In the genomic region with DNA sequence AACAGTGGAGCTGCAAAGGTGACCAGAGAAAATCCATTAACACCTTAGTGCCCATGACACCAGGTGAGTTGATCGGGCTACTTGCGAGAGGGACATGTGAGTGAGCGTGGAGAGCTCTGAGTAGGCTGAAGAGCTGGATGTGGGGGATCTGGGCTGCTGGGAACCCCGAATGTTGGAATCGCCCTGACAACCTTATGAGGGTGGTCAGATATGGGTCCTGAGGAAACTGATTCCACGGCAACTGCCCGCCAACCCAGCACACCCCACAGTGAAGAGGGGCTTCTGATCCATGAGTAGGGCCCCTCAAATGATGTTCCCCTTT, we compare ENCODE assay signal across 9 cellular contexts. TPM values are rescaled to one million over a fixed set of nuclear protein-coding genes. Genes with fewer than 3 reads are reported as not detected.
A peak's percentile ranks its signal among the peaks of the same experiment; 100 is the strongest.
DNase-seq lines count a peak whose midpoint lies in the region; ATAC-seq, FAIRE-seq and TF ChIP-seq lines count a peak whose summit lies in the region.
"Had no signal": no experiment of that assay in that cellular context is flagged by ENCODE, and none has a peak within 500 bp of the region (broad histone marks: within the 10 kb centered on the region; RNA-seq: fewer than 3 reads in every experiment).

No MANE protein-coding gene starts in this region.

- no peaks in the 10 kb centered on the region for H3K27me3 Mint-ChIP-seq in activated CD4-positive, alpha-beta T cell treated with anti-CD3 and anti-CD28 coated beads, Interleukin-2, amount 10 ng/mL, durations not matched to agents 7 days and 5 days
- H3K27me3 Mint-ChIP-seq in astrocyte (ENCODE audit: low read depth, unreplicated experiment), result peaks cover 6% of the 10 kb centered on the region

- H3K4me1 Mint-ChIP-seq in activated CD4-positive, alpha-beta T cell treated with anti-CD3 and anti-CD28 coated beads, Interleukin-2, amount 10 ng/mL, durations not matched to agents 7 days and 5 days, result peaks cover 28% of the 10 kb centered on the region
- H3K4me1 Mint-ChIP-seq in astrocyte (ENCODE audit: low read depth, unreplicated experiment), result peaks cover 27% of the 10 kb centered on the region

- H3K9me3 ChIP-seq in astrocyte (ENCODE audit: insufficient read depth, low read depth, low read length) (no peaks in the 10 kb centered on the region), right lobe of liver (no peaks in the 10 kb centered on the region), transverse colon (no peaks in the 10 kb centered on the region)

- no peaks in the 10 kb centered on the region for H3K9me3 Mint-ChIP-seq in activated CD4-positive, alpha-beta T cell treated with anti-CD3 and anti-CD28 coated beads, Interleukin-2, amount 10 ng/mL, durations not matched to agents 7 days and 5 days
- H3K9me3 Mint-ChIP-seq in astrocyte (ENCODE audit: unreplicated experiment), result no peaks in the 10 kb centered on the region

- peak overlapping the region; percentile 87 for H2AFZ ChIP-seq in astrocyte (ENCODE audit: low read depth, low read length)

- H3K36me3 Mint-ChIP-seq in activated CD4-positive, alpha-beta T cell treated with anti-CD3 and anti-CD28 coated beads, Interleukin-2, amount 10 ng/mL, durations not matched to agents 7 days and 5 days (ENCODE audit: low read depth), result no peaks in the 10 kb centered on the region
- H3K36me3 Mint-ChIP-seq in astrocyte (ENCODE audit: low read depth, unreplicated experiment), result peaks cover 2% of the 10 kb centered on the region

- in situ Hi-C loops in transverse colon (cut with MboI; ENCODE audit: low pct_ligation_motif_present in 1 of 4, low pct_unique_long_range_greater_than_20kb in 1 of 4, low sequenced_read_pairs in 3 of 4), result loop anchor here in 2 of 4 donors (10.0 to 25.0 kb wide), 2 partner anchors 279 to 292 kb away; partner anchors contain the start of gene TOR1AIP2 (in 1 of the 2)

- no peak for DNase-seq in activated CD4-positive, alpha-beta T cell treated with anti-CD3 and anti-CD28 coated beads, Interleukin-2, amount 10 ng/mL, durations not matched to agents 7 days and 5 days
- no peak for DNase-seq in activated CD4-positive, alpha-beta T cell treated with anti-CD3 and anti-CD28 coated beads, Interleukin-2, amount 50 U/mL, for 4 hours
- DNase-seq in astrocyte (ENCODE audit: low read depth), result no peak
- no peak for DNase-seq in right lobe of liver
- DNase-seq in transverse colon, result no peak
- DNase-seq in HT-29 (ENCODE audit: low spot score), result no peak

- H3K79me2 ChIP-seq in astrocyte (ENCODE audit: insufficient read depth, low read length), result peaks cover 38% of the 10 kb centered on the region

- TF ChIP-seq CTCF in astrocyte (IDR thresholded peaks at IDR 0.05; ENCODE audit: insufficient read depth, low read depth, low read length), result no peak
- TF ChIP-seq CTCF in right lobe of liver (IDR thresholded peaks at IDR 0.05), result no peak
- TF ChIP-seq CTCF in transverse colon (IDR thresholded peaks at IDR 0.05), result no peak

- H3K4me3 Mint-ChIP-seq in activated CD4-positive, alpha-beta T cell treated with anti-CD3 and anti-CD28 coated beads, Interleukin-2, amount 10 ng/mL, durations not matched to agents 7 days and 5 days, result peak overlapping the region; percentile 87
- peak overlapping the region; percentile 90 for H3K4me3 Mint-ChIP-seq in astrocyte (ENCODE audit: unreplicated experiment)

- POLR2A ChIA-PET in activated CD4-positive, alpha-beta T cell treated with anti-CD3 and anti-CD28 coated beads, Interleukin-2, amount 10 ng/mL, durations not matched to agents 7 days and 5 days (lab: Charles Lee), result no interaction called here

- peak overlapping the region; percentile 88 for H3K27ac Mint-ChIP-seq in activated CD4-positive, alpha-beta T cell treated with anti-CD3 and anti-CD28 coated beads, Interleukin-2, amount 10 ng/mL, durations not matched to agents 7 days and 5 days
- H3K27ac Mint-ChIP-seq in astrocyte (ENCODE audit: unreplicated experiment), result no peak overlapping the region

- CTCF ChIA-PET in activated CD4-positive, alpha-beta T cell treated with anti-CD3 and anti-CD28 coated beads, Interleukin-2, amount 10 ng/mL, durations not matched to agents 7 days and 5 days (lab: Charles Lee), result no interaction called here

- H4K20me1 ChIP-seq in astrocyte (ENCODE audit: insufficient read depth, low read length), result peaks cover 36% of the 10 kb centered on the region

- ATAC-seq in right lobe of liver, result no peak
- no peak for ATAC-seq in GM18873 (IDR thresholded peaks at IDR 0.05; ENCODE audit: low FRiP score, unreplicated experiment)
- no peak for ATAC-seq in HG02678 (IDR thresholded peaks at IDR 0.05; ENCODE audit: unreplicated experiment)

- H3K4me2 ChIP-seq in astrocyte (ENCODE audit: low read length), result peak overlapping the region; percentile 93

- H3K27me3 ChIP-seq in astrocyte (ENCODE audit: insufficient read depth, low read length) (no peaks in the 10 kb centered on the region), right lobe of liver (no peaks in the 10 kb centered on the region), transverse colon (no peaks in the 10 kb centered on the region)

- intact Hi-C loops in right lobe of liver (cut with DNase I) (no loop called here), transverse colon (cut with DNase I; ENCODE audit: low total_unique reads) (no loop called here)

- WGBS in right lobe of liver (ENCODE audit: insufficient coverage, low coverage, low lambda C conversion rate, missing lambda C conversion rate), result 50% methylated on average over 7 of the region's 7 CpGs
- WGBS in transverse colon (ENCODE audit: low coverage in 1 of 2), 2 donors, result 51 to 80% methylated on average over 2 to 7 of the region's 7 CpGs

- no peak for FAIRE-seq in astrocyte (lab: Jason Lieb, UNC)
- FAIRE-seq: colon had no signal

- TF ChIP-seq POLR2A in right lobe of liver (IDR thresholded peaks at IDR 0.05) (peak; percentile 5), transverse colon (IDR thresholded peaks at IDR 0.05) (no peak)

- no peak for TF ChIP-seq EP300 in transverse colon (IDR thresholded peaks at IDR 0.05; ENCODE audit: low read depth)

- H3K36me3 ChIP-seq in astrocyte (ENCODE audit: insufficient read depth, low read length), result no peaks in the 10 kb centered on the region
- H3K36me3 ChIP-seq in right lobe of liver, result no peaks in the 10 kb centered on the region
- H3K36me3 ChIP-seq in transverse colon, result no peaks in the 10 kb centered on the region

- H3K4me3 ChIP-seq in astrocyte (ENCODE audit: insufficient read depth, low read depth, low read length), result peak overlapping the region; percentile 81
- peak overlapping the region; percentile 61 to 71 (median 66) for H3K4me3 ChIP-seq in right lobe of liver
- peak overlapping the region; percentile 45 to 98 (median 77) for H3K4me3 ChIP-seq in transverse colon

- peak overlapping the region; percentile 84 for H3K27ac ChIP-seq in astrocyte (ENCODE audit: low read depth, low read length)
- H3K27ac ChIP-seq in right lobe of liver, result peak overlapping the region; percentile 62 to 83 (median 68)
- peak overlapping the region; percentile 87 to 94 (median 92) for H3K27ac ChIP-seq in transverse colon

- H3K4me1 ChIP-seq in astrocyte (ENCODE audit: insufficient read depth, low read length) (peaks cover 45% of the 10 kb centered on the region), right lobe of liver (peaks cover 0 to 37% (median 16%) of the 10 kb centered on the region in 4 donors), transverse colon (peaks cover 4 to 44% (median 34%) of the 10 kb centered on the region in 4 donors)

- H3K9ac ChIP-seq in astrocyte (ENCODE audit: low read length), result peak overlapping the region; percentile 87

RNA-seq across cellular contexts. Expression of gene QSOX1, which starts 0.7 kb away (rescaled TPM):
- total RNA-seq in activated CD4-positive, alpha-beta T cell treated with anti-CD3 and anti-CD28 coated beads, Interleukin-2, amount 10 ng/mL, durations not matched to agents 7 days and 5 days, result 10 to 100 TPM; 18.5 to 23.5 TPM
- total RNA-seq in astrocyte (156 and 184 TPM in 2 replicates), right lobe of liver (10 to 100 TPM; 25.0 to 68.4 (median 38.6) TPM), transverse colon (100 to 1,000 TPM; 109 to 124 (median 119) TPM)
- total RNA-seq in HT-29 (2014; rRNA removed; shearing (Covaris generic)), result 95.9 and 99.4 TPM in 2 replicates
